ENCODE assay signal across 9 cellular contexts in the genomic region with DNA sequence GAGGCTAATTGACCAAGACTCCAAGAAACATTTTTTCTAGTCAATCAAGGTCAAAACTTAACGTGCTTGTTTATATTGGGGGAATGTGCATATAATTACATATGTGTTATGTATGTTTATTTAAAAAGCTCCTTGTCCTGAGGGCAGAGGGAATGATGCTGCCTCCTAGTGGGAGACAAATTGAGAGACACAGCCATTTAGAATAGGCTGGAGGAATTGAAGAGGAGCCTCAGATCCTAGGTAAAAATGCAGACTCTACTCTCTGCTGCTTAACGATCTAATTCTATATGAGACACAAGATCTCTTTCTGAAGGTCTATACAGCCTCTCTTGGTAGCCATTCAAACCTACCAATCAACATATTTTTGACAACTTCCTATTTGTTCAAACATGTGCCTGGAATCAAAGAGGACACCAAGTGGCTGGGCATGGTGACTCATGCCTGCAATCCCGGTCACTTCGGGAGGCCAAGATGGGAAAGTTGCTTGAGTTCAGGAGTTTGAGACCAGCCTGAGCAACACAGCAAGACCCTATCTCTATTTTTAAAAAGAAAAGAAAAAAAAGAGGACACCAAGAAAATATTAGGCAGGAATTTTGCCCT.
DNase-seq lines count a peak whose midpoint lies in the region; ATAC-seq, FAIRE-seq and TF ChIP-seq lines count a peak whose summit lies in the region.
"Had no signal": no experiment of that assay in that cellular context is flagged by ENCODE, and none has a peak within 500 bp of the region (broad histone marks: within the 10 kb centered on the region; RNA-seq: fewer than 3 reads in every experiment).

No MANE protein-coding gene starts in this region.

- no peak overlapping the region for H3K27ac ChIP-seq in A673 (ENCODE audit: low read depth, low read length, poor library complexity, severe bottlenecking)
- H3K27ac ChIP-seq in H9 (ENCODE audit: insufficient read length, low read depth, low read length), result no peak overlapping the region
- H3K27ac ChIP-seq in HepG2 (ENCODE audit: extremely low read length, insufficient read depth, low read length), result no peak overlapping the region

- no peaks in the 10 kb centered on the region for H3K4me1 ChIP-seq in A673 (ENCODE audit: insufficient read depth, low read length, poor library complexity, severe bottlenecking)
- no peaks in the 10 kb centered on the region for H3K4me1 ChIP-seq in H9 (ENCODE audit: insufficient read depth, low read length)
- H3K4me1 ChIP-seq in HepG2 (ENCODE audit: insufficient read depth, low read length), result peaks cover 55% of the 10 kb centered on the region

- H3K4me1 Mint-ChIP-seq in H9, result peaks cover 0 to 2% of the 10 kb centered on the region in 2 experiments; a peak in 1 of 4 replicates

- no peaks in the 10 kb centered on the region for H3K36me3 Mint-ChIP-seq in H9 (ENCODE audit: insufficient read depth in 1 of 3, low read depth in 3 of 3)

- FAIRE-seq in HepG2 (lab: Jason Lieb, UNC), result no peak
- no peak for FAIRE-seq in GM12892 (lab: Jason Lieb, UNC)
- FAIRE-seq: small intestine had no signal

- no peak overlapping the region for H4K5ac ChIP-seq in H9 (ENCODE audit: insufficient read length, low read depth, low read length)

- H3K79me2 ChIP-seq in H9 (ENCODE audit: insufficient read depth, low read length) (no peaks in the 10 kb centered on the region), HepG2 (ENCODE audit: insufficient read depth, low read length) (no peaks in the 10 kb centered on the region)

- no peak for DNase-seq in A673 (ENCODE audit: low spot score)
- DNase-seq in H9, result no peak
- no peak for DNase-seq in astrocyte of the cerebellum (ENCODE audit: low read depth)
- no peak for DNase-seq in HepG2 (ENCODE audit: low spot score)
- no peak for DNase-seq in AG08395 (ENCODE audit: low spot score)
- DNase-seq in GM12892 (ENCODE audit: insufficient read length), result no peak
- DNase-seq: small intestine had no signal

- TF ChIP-seq POLR2A in HepG2 (IDR thresholded peaks at IDR 0.05; ENCODE audit: insufficient read depth in 1 of 2, low read depth in 2 of 2, low read length in 2 of 2), result no peak
- TF ChIP-seq POLR2A in GM12892 (IDR thresholded peaks at IDR 0.05; ENCODE audit: low read depth, low read length), result no peak

- ATAC-seq in HepG2 (peak; percentile 25; the same call in 1 of the 3 replicates), GM18502 (IDR thresholded peaks at IDR 0.05; ENCODE audit: poor library complexity, unreplicated experiment) (no peak), SK-N-SH treated with all-trans-retinoic acid at 6 μM for 48 hours (no peak)

- no peak overlapping the region for H2AK5ac ChIP-seq in H9 (ENCODE audit: insufficient read length, low read length)

- H3K4me2 ChIP-seq in H9 (ENCODE audit: insufficient read depth, insufficient read length, low read length) (no peak overlapping the region), HepG2 (ENCODE audit: low read depth, low read length) (no peak overlapping the region)

- H3K18ac ChIP-seq in H9 (ENCODE audit: insufficient read length, low read depth, low read length), result no peak overlapping the region

- no peak overlapping the region for H3K4ac ChIP-seq in H9 (ENCODE audit: low read depth, low read length)

- H3K9me3 ChIP-seq in A673 (ENCODE audit: low read depth, low read length, poor library complexity, severe bottlenecking) (no peaks in the 10 kb centered on the region), H9 (ENCODE audit: control insufficient read depth, low read depth, low read length) (no peaks in the 10 kb centered on the region), HepG2 (ENCODE audit: low read length) (no peaks in the 10 kb centered on the region)

- H3T11ph ChIP-seq in H9 (ENCODE audit: low read length), result no peak overlapping the region

- no peak overlapping the region for H3K27ac Mint-ChIP-seq in H9

- in situ Hi-C loops in astrocyte of the cerebellum (cut with HindIII; ENCODE audit: low sequenced_read_pairs) (no loop called here), HepG2 (cut with HindIII; ENCODE audit: extremely low pct_ligation_motif_present, low pct_unique_long_range_greater_than_20kb) (no loop called here)

- H3K56ac ChIP-seq in H9 (ENCODE audit: insufficient read length, low read depth, low read length), result no peak overlapping the region

- H3K23me2 ChIP-seq in H9 (ENCODE audit: insufficient read length, low read depth, low read length, poor library complexity, severe bottlenecking), result no peaks in the 10 kb centered on the region

- no peaks in the 10 kb centered on the region for H3K79me1 ChIP-seq in H9 (ENCODE audit: insufficient read depth, low read depth, low read length, poor library complexity, severe bottlenecking)

- H2BK15ac ChIP-seq in H9 (ENCODE audit: low read depth, low read length), result no peak overlapping the region

- H3K4me3 ChIP-seq in A673 (ENCODE audit: low read depth, low read length, poor library complexity, severe bottlenecking) (no peak overlapping the region), astrocyte of the cerebellum (ENCODE audit: low read depth, low read length) (no peak overlapping the region), HepG2 (replicated peaks in 1 of 3; ENCODE audit: insufficient read depth in 1 of 3, low read depth in 2 of 3, low read length in 3 of 3) (no peak overlapping the region)

- H3K36me3 ChIP-seq in A673 (ENCODE audit: insufficient read depth, low read length, poor library complexity, severe bottlenecking), result no peaks in the 10 kb centered on the region
- H3K36me3 ChIP-seq in HepG2 (replicated peaks in 1 of 2; ENCODE audit: control insufficient read depth in 1 of 2, insufficient read depth in 2 of 2, low read length in 2 of 2), result no peaks in the 10 kb centered on the region

- CTCF ChIA-PET in A673 (lab: Charles Lee), result no interaction called here
- CTCF ChIA-PET in HepG2 (lab: Yijun Ruan, JAX; ENCODE audit: low intra/inter-chr PET ratio, low total read pairs), result interaction anchor here (1.3 kb wide), 1 partner anchor 113 kb away, joined by 3 read pairs; no protein-coding TSS in a partner anchor

- H4K91ac ChIP-seq in H9 (ENCODE audit: insufficient read length, low read depth, low read length), result no peak overlapping the region

- intact Hi-C loops in A673 (cut with micrococcal nuclease; ENCODE audit: unreplicated experiment) (no loop called here), HepG2 (cut with micrococcal nuclease; ENCODE audit: unreplicated experiment) (no loop called here)

- no peak overlapping the region for H3K14ac ChIP-seq in H9 (ENCODE audit: insufficient read depth, low read length)

- TF ChIP-seq RAD21 in HepG2 (CRISPR knock-in tag; IDR thresholded peaks at IDR 0.05), result no peak

- no peak overlapping the region for H2BK120ac ChIP-seq in H9 (ENCODE audit: low read depth, low read length, poor library complexity, severe bottlenecking)

- no peaks in the 10 kb centered on the region for H3K9me3 Mint-ChIP-seq in H9

- H2AFZ ChIP-seq in H9 (ENCODE audit: low read length) (no peak overlapping the region), HepG2 (ENCODE audit: low read length) (no peak overlapping the region)

- H4K8ac ChIP-seq in H9 (replicated peaks; ENCODE audit: insufficient read length, low read depth, low read length), result no peak overlapping the region

- TF ChIP-seq EP300 in HepG2 (IDR thresholded peaks at IDR 0.05; ENCODE audit: low read depth in 2 of 2, low read length in 2 of 2), result no peak
- no peak for TF ChIP-seq EP300 in HepG2 (CRISPR knock-in tag; IDR thresholded peaks at IDR 0.05; ENCODE audit: borderline replicate concordance)

- WGBS in H9 (ENCODE audit: extremely low coverage, insufficient read length, low lambda C conversion rate), result no CpG with 5 or more reads among the region's 4 CpGs
- WGBS in HepG2 (ENCODE audit: low lambda C conversion rate), result 27% methylated on average over 4 of the region's 4 CpGs

- no peak overlapping the region for H3K9ac ChIP-seq in H9 (ENCODE audit: extremely low read depth, insufficient read length, low read length)
- no peak overlapping the region for H3K9ac ChIP-seq in HepG2 (ENCODE audit: insufficient read depth, low read depth, low read length)

- TF ChIP-seq CTCF in A673 (conservative IDR thresholded peaks at IDR 0.05; ENCODE audit: low read depth, low read length) (peak; percentile 46), H9 (conservative IDR thresholded peaks at IDR 0.05) (peak; percentile 69), astrocyte of the cerebellum (IDR thresholded peaks at IDR 0.05; ENCODE audit: low read depth, low read length, missing control alignments) (peak; percentile 19), HepG2 (CRISPR knock-in tag; IDR thresholded peaks at IDR 0.05) (no peak)

- H3K27me3 Mint-ChIP-seq in H9 (ENCODE audit: low read depth), result no peaks in the 10 kb centered on the region; the same call in 1 of the 2 replicates

- H3K4me3 Mint-ChIP-seq in H9, result no peak overlapping the region

- no peak overlapping the region for H2BK5ac ChIP-seq in H9 (ENCODE audit: insufficient read length, low read length)

- H4K20me1 ChIP-seq in H9 (ENCODE audit: control insufficient read depth, insufficient read depth, insufficient read length), result no peaks in the 10 kb centered on the region
- H4K20me1 ChIP-seq in HepG2 (ENCODE audit: insufficient read depth, low read length), result no peaks in the 10 kb centered on the region

- H3K27me3 ChIP-seq in A673 (replicated peaks; ENCODE audit: insufficient read depth, low read depth, low read length, poor library complexity) (peaks cover 6% of the 10 kb centered on the region), H9 (ENCODE audit: insufficient read depth, low read length) (no peaks in the 10 kb centered on the region), HepG2 (ENCODE audit: control insufficient read depth in 1 of 2, insufficient read depth in 2 of 2, low read length in 2 of 2) (peaks cover 0 to 1% of the 10 kb centered on the region in 2 experiments; a peak in 1 of 5 replicates)

- POLR2A ChIA-PET in A673 (lab: Charles Lee; ENCODE audit: low non-redundant PET), result no interaction called here
- POLR2A ChIA-PET in HepG2 (lab: Yijun Ruan, JAX), result no interaction called here

- H2BK12ac ChIP-seq in H9 (ENCODE audit: insufficient read length, low read depth, low read length), result no peak overlapping the region

- no peak overlapping the region for H2BK20ac ChIP-seq in H9 (ENCODE audit: low read depth, low read length, poor library complexity, severe bottlenecking)

- BruUV-seq in A673 (replicated peaks; lab: Mats Ljungman, UMichigan) (no TSS peak), HepG2 (replicated peaks; lab: Mats Ljungman, UMichigan) (no TSS peak)

- H3K23ac ChIP-seq in H9 (ENCODE audit: insufficient read length, low read depth, low read length), result no peak overlapping the region

TF ChIP-seq in HepG2, 621 proteins besides CTCF, POLR2A, EP300 and RAD21 (continues in another document):
- TF ChIP-seq STAG1 (CRISPR knock-in tag; IDR thresholded peaks at IDR 0.05), result peak; percentile 29
